1 cellular context compared by ENCODE assay signal in genomic region chr2:224555823-224556366, GRCh38.
A peak's percentile ranks its signal among the peaks of the same experiment; 100 is the strongest.
TF ChIP-seq lines count a peak whose summit lies in the region.

No MANE protein-coding gene starts in this region.

TF ChIP-seq in IMR-90, 13 proteins besides CTCF, POLR2A, EP300 and RAD21:
- TF ChIP-seq MAZ (IDR thresholded peaks at IDR 0.05; ENCODE audit: borderline replicate concordance, low read depth, low read length) (no peak), MAFK (IDR thresholded peaks at IDR 0.05; ENCODE audit: low read depth, low read length) (peak; percentile 93)
TF ChIP-seq in IMR-90: peak in this region for 1.
